ENCODE assay signal across 1 cellular context in the genomic region with DNA sequence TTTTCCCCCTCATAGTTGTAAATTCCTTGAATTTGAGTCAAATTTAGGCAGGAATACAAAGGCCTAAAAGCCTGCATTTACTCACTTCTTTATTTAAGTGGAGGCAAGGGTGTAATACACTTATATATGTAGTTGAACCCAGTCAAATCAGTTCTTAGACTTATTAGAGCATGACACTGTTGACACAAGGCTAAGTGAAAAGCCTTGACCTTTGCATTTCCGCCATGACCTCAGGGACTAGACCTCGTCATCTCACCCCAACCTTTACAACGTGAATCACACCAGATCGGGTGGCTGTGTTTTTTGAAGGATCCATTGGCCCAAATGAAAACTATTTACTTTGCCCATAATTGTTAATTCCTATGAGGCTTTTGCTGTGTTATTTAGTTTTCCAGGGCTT.
A peak's percentile ranks its signal among the peaks of the same experiment; 100 is the strongest.
TF ChIP-seq lines count a peak whose summit lies in the region.

No MANE protein-coding gene starts in this region.

TF ChIP-seq in HepG2, 621 proteins besides CTCF, POLR2A, EP300 and RAD21 (continued from another document and continues in another):
- TF ChIP-seq, protein P1, sequence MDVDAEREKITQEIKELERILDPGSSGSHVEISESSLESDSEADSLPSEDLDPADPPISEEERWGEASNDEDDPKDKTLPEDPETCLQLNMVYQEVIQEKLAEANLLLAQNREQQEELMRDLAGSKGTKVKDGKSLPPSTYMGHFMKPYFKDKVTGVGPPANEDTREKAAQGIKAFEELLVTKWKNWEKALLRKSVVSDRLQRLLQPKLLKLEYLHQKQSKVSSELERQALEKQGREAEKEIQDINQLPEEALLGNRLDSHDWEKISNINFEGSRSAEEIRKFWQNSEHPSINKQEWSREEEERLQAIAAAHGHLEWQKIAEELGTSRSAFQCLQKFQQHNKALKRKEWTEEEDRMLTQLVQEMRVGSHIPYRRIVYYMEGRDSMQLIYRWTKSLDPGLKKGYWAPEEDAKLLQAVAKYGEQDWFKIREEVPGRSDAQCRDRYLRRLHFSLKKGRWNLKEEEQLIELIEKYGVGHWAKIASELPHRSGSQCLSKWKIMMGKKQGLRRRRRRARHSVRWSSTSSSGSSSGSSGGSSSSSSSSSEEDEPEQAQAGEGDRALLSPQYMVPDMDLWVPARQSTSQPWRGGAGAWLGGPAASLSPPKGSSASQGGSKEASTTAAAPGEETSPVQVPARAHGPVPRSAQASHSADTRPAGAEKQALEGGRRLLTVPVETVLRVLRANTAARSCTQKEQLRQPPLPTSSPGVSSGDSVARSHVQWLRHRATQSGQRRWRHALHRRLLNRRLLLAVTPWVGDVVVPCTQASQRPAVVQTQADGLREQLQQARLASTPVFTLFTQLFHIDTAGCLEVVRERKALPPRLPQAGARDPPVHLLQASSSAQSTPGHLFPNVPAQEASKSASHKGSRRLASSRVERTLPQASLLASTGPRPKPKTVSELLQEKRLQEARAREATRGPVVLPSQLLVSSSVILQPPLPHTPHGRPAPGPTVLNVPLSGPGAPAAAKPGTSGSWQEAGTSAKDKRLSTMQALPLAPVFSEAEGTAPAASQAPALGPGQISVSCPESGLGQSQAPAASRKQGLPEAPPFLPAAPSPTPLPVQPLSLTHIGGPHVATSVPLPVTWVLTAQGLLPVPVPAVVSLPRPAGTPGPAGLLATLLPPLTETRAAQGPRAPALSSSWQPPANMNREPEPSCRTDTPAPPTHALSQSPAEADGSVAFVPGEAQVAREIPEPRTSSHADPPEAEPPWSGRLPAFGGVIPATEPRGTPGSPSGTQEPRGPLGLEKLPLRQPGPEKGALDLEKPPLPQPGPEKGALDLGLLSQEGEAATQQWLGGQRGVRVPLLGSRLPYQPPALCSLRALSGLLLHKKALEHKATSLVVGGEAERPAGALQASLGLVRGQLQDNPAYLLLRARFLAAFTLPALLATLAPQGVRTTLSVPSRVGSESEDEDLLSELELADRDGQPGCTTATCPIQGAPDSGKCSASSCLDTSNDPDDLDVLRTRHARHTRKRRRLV (CRISPR knock-in tag; IDR thresholded peaks at IDR 0.05) = no peak
- TF ChIP-seq, protein P2, sequence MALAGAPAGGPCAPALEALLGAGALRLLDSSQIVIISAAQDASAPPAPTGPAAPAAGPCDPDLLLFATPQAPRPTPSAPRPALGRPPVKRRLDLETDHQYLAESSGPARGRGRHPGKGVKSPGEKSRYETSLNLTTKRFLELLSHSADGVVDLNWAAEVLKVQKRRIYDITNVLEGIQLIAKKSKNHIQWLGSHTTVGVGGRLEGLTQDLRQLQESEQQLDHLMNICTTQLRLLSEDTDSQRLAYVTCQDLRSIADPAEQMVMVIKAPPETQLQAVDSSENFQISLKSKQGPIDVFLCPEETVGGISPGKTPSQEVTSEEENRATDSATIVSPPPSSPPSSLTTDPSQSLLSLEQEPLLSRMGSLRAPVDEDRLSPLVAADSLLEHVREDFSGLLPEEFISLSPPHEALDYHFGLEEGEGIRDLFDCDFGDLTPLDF (CRISPR knock-in tag; IDR thresholded peaks at IDR 0.05) = no peak
- TF ChIP-seq RXRA (CRISPR knock-in tag; IDR thresholded peaks at IDR 0.05) (peak; percentile 68; the same call in 1 of the 2 replicates), MXI1 (IDR thresholded peaks at IDR 0.05; ENCODE audit: borderline replicate concordance, low read depth, low read length) (peak; percentile 23; the same call in 1 of the 3 replicates), HDAC2 (CRISPR knock-in tag; IDR thresholded peaks at IDR 0.05) (peak; percentile 80), GABPA (IDR thresholded peaks at IDR 0.05; ENCODE audit: low read depth, low read length) (no peak), GABPA (CRISPR knock-in tag; IDR thresholded peaks at IDR 0.05; ENCODE audit: low read depth) (peak; percentile 54; the same call in 1 of the 2 replicates), ZNF614 (CRISPR knock-in tag; IDR thresholded peaks at IDR 0.05; ENCODE audit: borderline replicate concordance) (no peak), EHMT2 (IDR thresholded peaks at IDR 0.05; ENCODE audit: borderline replicate concordance, low read depth, low read length) (no peak), ZNF619 (CRISPR knock-in tag; IDR thresholded peaks at IDR 0.05) (no peak), ZNF557 (CRISPR knock-in tag; IDR thresholded peaks at IDR 0.05) (no peak), ZNF460 (CRISPR knock-in tag; IDR thresholded peaks at IDR 0.05; ENCODE audit: borderline replicate concordance) (no peak), XRCC5 (optimal IDR thresholded peaks at IDR 0.05; ENCODE audit: low read length) (no peak), ZFP36 (IDR thresholded peaks at IDR 0.05; ENCODE audit: borderline replicate concordance, low read depth, low read length, partially characterized antibody) (no peak), PHF20 (CRISPR knock-in tag; IDR thresholded peaks at IDR 0.05) (no peak), ZNF550 (CRISPR knock-in tag; IDR thresholded peaks at IDR 0.05; ENCODE audit: borderline replicate concordance) (no peak), KLF15 (CRISPR knock-in tag; IDR thresholded peaks at IDR 0.05; ENCODE audit: borderline replicate concordance) (no peak), HNRNPK (IDR thresholded peaks at IDR 0.05; ENCODE audit: low read depth, low read length, poor library complexity, severe bottlenecking) (no peak), ZMYM4 (CRISPR knock-in tag; IDR thresholded peaks at IDR 0.05) (peak; percentile 94), KLF6 (CRISPR knock-in tag; IDR thresholded peaks at IDR 0.05) (no peak), SUZ12 (IDR thresholded peaks at IDR 0.05; ENCODE audit: low read depth, low read length) (no peak), NCOR1 (IDR thresholded peaks at IDR 0.05; ENCODE audit: borderline replicate concordance, low read length) (peak; percentile 78), ZNF235 (CRISPR knock-in tag; IDR thresholded peaks at IDR 0.05; ENCODE audit: borderline replicate concordance) (no peak), ZNF431 (CRISPR knock-in tag; IDR thresholded peaks at IDR 0.05; ENCODE audit: borderline replicate concordance, low read depth) (no peak), ZSCAN25 (CRISPR knock-in tag; IDR thresholded peaks at IDR 0.05) (no peak), PITX1 (CRISPR knock-in tag; IDR thresholded peaks at IDR 0.05) (peak; percentile 95), GTF2F1 (IDR thresholded peaks at IDR 0.05; ENCODE audit: low read length) (no peak), ZZZ3 (CRISPR knock-in tag; IDR thresholded peaks at IDR 0.05; ENCODE audit: borderline replicate concordance) (no peak), HMGA1 (CRISPR knock-in tag; conservative IDR thresholded peaks at IDR 0.05) (no peak), SOX13 (IDR thresholded peaks at IDR 0.05) (no peak), SOX13 (CRISPR knock-in tag; conservative IDR thresholded peaks at IDR 0.05 in 1 of 2, IDR thresholded peaks at IDR 0.05 in 1 of 2) (peak in 1 of 2 experiments; percentile 81; a peak in 2 of 4 replicates), TSC22D2 (CRISPR knock-in tag; IDR thresholded peaks at IDR 0.05; ENCODE audit: borderline replicate concordance) (no peak), RARG (CRISPR knock-in tag; IDR thresholded peaks at IDR 0.05; ENCODE audit: low read depth) (no peak), TBP (CRISPR knock-in tag; IDR thresholded peaks at IDR 0.05) (no peak), ELF1 (CRISPR knock-in tag; IDR thresholded peaks at IDR 0.05) (no peak), TGIF2 (CRISPR knock-in tag; IDR thresholded peaks at IDR 0.05) (no peak), ZKSCAN5 (CRISPR knock-in tag; IDR thresholded peaks at IDR 0.05) (peak; percentile 40; the same call in 1 of the 2 replicates), ZNF251 (CRISPR knock-in tag; IDR thresholded peaks at IDR 0.05) (no peak), NR2F1 (CRISPR knock-in tag; IDR thresholded peaks at IDR 0.05) (peak; percentile 98), EED (CRISPR knock-in tag; IDR thresholded peaks at IDR 0.05) (no peak)
- TF ChIP-seq, protein P3, sequence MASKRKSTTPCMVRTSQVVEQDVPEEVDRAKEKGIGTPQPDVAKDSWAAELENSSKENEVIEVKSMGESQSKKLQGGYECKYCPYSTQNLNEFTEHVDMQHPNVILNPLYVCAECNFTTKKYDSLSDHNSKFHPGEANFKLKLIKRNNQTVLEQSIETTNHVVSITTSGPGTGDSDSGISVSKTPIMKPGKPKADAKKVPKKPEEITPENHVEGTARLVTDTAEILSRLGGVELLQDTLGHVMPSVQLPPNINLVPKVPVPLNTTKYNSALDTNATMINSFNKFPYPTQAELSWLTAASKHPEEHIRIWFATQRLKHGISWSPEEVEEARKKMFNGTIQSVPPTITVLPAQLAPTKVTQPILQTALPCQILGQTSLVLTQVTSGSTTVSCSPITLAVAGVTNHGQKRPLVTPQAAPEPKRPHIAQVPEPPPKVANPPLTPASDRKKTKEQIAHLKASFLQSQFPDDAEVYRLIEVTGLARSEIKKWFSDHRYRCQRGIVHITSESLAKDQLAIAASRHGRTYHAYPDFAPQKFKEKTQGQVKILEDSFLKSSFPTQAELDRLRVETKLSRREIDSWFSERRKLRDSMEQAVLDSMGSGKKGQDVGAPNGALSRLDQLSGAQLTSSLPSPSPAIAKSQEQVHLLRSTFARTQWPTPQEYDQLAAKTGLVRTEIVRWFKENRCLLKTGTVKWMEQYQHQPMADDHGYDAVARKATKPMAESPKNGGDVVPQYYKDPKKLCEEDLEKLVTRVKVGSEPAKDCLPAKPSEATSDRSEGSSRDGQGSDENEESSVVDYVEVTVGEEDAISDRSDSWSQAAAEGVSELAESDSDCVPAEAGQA (IDR thresholded peaks at IDR 0.05; ENCODE audit: low read depth) = no peak
- TF ChIP-seq, protein P3 (CRISPR knock-in tag; IDR thresholded peaks at IDR 0.05; ENCODE audit: borderline replicate concordance) = no peak
- TF ChIP-seq, protein P4, sequence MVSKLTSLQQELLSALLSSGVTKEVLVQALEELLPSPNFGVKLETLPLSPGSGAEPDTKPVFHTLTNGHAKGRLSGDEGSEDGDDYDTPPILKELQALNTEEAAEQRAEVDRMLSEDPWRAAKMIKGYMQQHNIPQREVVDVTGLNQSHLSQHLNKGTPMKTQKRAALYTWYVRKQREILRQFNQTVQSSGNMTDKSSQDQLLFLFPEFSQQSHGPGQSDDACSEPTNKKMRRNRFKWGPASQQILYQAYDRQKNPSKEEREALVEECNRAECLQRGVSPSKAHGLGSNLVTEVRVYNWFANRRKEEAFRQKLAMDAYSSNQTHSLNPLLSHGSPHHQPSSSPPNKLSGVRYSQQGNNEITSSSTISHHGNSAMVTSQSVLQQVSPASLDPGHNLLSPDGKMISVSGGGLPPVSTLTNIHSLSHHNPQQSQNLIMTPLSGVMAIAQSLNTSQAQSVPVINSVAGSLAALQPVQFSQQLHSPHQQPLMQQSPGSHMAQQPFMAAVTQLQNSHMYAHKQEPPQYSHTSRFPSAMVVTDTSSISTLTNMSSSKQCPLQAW (CRISPR knock-in tag; IDR thresholded peaks at IDR 0.05) = peak; percentile 59; the same call in 1 of the 2 replicates
- TF ChIP-seq, protein P5, sequence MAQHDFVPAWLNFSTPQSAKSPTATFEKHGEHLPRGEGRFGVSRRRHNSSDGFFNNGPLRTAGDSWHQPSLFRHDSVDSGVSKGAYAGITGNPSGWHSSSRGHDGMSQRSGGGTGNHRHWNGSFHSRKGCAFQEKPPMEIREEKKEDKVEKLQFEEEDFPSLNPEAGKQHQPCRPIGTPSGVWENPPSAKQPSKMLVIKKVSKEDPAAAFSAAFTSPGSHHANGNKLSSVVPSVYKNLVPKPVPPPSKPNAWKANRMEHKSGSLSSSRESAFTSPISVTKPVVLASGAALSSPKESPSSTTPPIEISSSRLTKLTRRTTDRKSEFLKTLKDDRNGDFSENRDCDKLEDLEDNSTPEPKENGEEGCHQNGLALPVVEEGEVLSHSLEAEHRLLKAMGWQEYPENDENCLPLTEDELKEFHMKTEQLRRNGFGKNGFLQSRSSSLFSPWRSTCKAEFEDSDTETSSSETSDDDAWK (CRISPR knock-in tag; IDR thresholded peaks at IDR 0.05) = no peak
- TF ChIP-seq, protein P6, sequence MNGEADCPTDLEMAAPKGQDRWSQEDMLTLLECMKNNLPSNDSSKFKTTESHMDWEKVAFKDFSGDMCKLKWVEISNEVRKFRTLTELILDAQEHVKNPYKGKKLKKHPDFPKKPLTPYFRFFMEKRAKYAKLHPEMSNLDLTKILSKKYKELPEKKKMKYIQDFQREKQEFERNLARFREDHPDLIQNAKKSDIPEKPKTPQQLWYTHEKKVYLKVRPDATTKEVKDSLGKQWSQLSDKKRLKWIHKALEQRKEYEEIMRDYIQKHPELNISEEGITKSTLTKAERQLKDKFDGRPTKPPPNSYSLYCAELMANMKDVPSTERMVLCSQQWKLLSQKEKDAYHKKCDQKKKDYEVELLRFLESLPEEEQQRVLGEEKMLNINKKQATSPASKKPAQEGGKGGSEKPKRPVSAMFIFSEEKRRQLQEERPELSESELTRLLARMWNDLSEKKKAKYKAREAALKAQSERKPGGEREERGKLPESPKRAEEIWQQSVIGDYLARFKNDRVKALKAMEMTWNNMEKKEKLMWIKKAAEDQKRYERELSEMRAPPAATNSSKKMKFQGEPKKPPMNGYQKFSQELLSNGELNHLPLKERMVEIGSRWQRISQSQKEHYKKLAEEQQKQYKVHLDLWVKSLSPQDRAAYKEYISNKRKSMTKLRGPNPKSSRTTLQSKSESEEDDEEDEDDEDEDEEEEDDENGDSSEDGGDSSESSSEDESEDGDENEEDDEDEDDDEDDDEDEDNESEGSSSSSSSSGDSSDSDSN (CRISPR knock-in tag; IDR thresholded peaks at IDR 0.05) = no peak
- TF ChIP-seq, protein P7, sequence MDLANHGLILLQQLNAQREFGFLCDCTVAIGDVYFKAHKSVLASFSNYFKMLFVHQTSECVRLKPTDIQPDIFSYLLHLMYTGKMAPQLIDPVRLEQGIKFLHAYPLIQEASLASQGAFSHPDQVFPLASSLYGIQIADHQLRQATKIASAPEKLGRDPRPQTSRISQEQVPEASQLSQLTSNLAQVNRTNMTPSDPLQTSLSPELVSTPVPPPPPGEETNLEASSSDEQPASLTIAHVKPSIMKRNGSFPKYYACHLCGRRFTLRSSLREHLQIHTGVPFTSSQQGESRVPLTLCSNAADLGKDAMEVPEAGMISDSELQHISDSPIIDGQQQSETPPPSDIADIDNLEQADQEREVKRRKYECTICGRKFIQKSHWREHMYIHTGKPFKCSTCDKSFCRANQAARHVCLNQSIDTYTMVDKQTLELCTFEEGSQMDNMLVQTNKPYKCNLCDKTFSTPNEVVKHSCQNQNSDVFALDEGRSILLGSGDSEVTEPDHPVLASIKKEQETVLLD (CRISPR knock-in tag; IDR thresholded peaks at IDR 0.05; ENCODE audit: low read depth) = no peak
- TF ChIP-seq, protein P8, sequence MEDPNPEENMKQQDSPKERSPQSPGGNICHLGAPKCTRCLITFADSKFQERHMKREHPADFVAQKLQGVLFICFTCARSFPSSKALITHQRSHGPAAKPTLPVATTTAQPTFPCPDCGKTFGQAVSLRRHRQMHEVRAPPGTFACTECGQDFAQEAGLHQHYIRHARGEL (CRISPR knock-in tag; IDR thresholded peaks at IDR 0.05) = no peak
